In genomic region chr2:159712194-159712928, GRCh38 we compare ENCODE assay signal across 8 cellular contexts. TPM values are rescaled to one million over a fixed set of nuclear protein-coding genes. Genes with fewer than 3 reads are reported as not detected.
DNase-seq lines count a peak whose midpoint lies in the region; ATAC-seq and TF ChIP-seq lines count a peak whose summit lies in the region.

Gene MARCHF7 (plus strand): TSS chr2:159712506. CDS start chr2:159729023, 16,517 bp downstream.

- H3K27ac Mint-ChIP-seq in activated CD4-positive, alpha-beta T cell treated with anti-CD3 and anti-CD28 coated beads for 36 hours, result peak within 1 kb of the TSS; percentile 100

- peaks cover 49% of the 10 kb centered on the region for H3K36me3 Mint-ChIP-seq in activated CD4-positive, alpha-beta T cell treated with anti-CD3 and anti-CD28 coated beads for 36 hours (ENCODE audit: low read depth)

- H3K36me3 ChIP-seq in BE2C, result peaks cover 13% of the 10 kb centered on the region

- H3K27ac ChIP-seq in cingulate gyrus (ENCODE audit: low read depth, low read length), result peak within 1 kb of the TSS; percentile 92
- H3K27ac ChIP-seq in layer of hippocampus (ENCODE audit: low read depth, low read length), result peak within 1 kb of the TSS; percentile 94

- no peaks in the 10 kb centered on the region for H3K9me3 Mint-ChIP-seq in activated CD4-positive, alpha-beta T cell treated with anti-CD3 and anti-CD28 coated beads for 36 hours (ENCODE audit: low read depth)

- peaks cover 42% of the 10 kb centered on the region for H3K4me1 Mint-ChIP-seq in activated CD4-positive, alpha-beta T cell treated with anti-CD3 and anti-CD28 coated beads for 36 hours

- peak within 1 kb of the TSS; percentile 83 for H3K4me3 ChIP-seq in BE2C (ENCODE audit: low read depth, low read length)

- peak within 1 kb of the TSS; percentile 98 for H3K4me3 Mint-ChIP-seq in activated CD4-positive, alpha-beta T cell treated with anti-CD3 and anti-CD28 coated beads for 36 hours

- peak; percentile 49 for TF ChIP-seq CTCF in BE2C (IDR thresholded peaks at IDR 0.05; ENCODE audit: low read depth, low read length)

- H3K27me3 ChIP-seq in BE2C (no peaks in the 10 kb centered on the region), layer of hippocampus (ENCODE audit: control insufficient read depth, insufficient read depth, low read length) (no peaks in the 10 kb centered on the region)

- H3K27me3 Mint-ChIP-seq in activated CD4-positive, alpha-beta T cell treated with anti-CD3 and anti-CD28 coated beads for 36 hours, result no peaks in the 10 kb centered on the region

- no peaks in the 10 kb centered on the region for H3K9me3 ChIP-seq in BE2C

- ATAC-seq in HG03442 (IDR thresholded peaks at IDR 0.05; ENCODE audit: unreplicated experiment), result peak; percentile 93
- peak; percentile 96 for ATAC-seq in activated CD4-positive, alpha-beta T cell treated with anti-CD3 and anti-CD28 coated beads for 36 hours

- intact Hi-C loops in activated CD4-positive, alpha-beta T cell treated with anti-CD3 and anti-CD28 coated beads for 36 hours (cut with DNase I, micrococcal nuclease), result loop anchor here (1.0 to 10.0 kb wide), 17 partner anchors 44 to 1448 kb away; partner anchors contain the start of genes WDSUB1 (in 2 of the 2), BAZ2B (in 1 of the 2), CCDC148 (in 1 of the 2) and LY75 (in 1 of the 2)

- POLR2A ChIA-PET in activated CD4-positive, alpha-beta T cell treated with anti-CD3 and anti-CD28 coated beads for 36 hours (lab: Charles Lee), result interaction anchor here (0.7 to 0.9 kb wide), 3 partner anchors 43 to 425 kb away, joined by 3 to 5 read pairs (median 3); no protein-coding TSS in a partner anchor

- DNase-seq in BE2C (peak; percentile 94), GM19238 (ENCODE audit: insufficient read length, low spot score) (peak; percentile 93), NCI-H510A treated with DMSO at 0.1 percent for 48 hours (lab: John Stamatoyannopoulos, UW) (peak; percentile 89)
- peak; percentile 98 for DNase-seq in activated CD4-positive, alpha-beta T cell treated with anti-CD3 and anti-CD28 coated beads for 36 hours
- DNase-seq in stimulated activated CD4-positive, alpha-beta T cell treated with anti-CD3 and anti-CD28 coated beads, Interleukin-1b, Interleukin-23, amount 100 ng/mL, for 4 hours (ENCODE audit: low read depth in 2 of 2), result peak; percentile 95 to 96

- no peaks in the 10 kb centered on the region; the same call in 1 of the 2 replicates for H3K4me1 ChIP-seq in BE2C

- CTCF ChIA-PET in activated CD4-positive, alpha-beta T cell treated with anti-CD3 and anti-CD28 coated beads for 36 hours (lab: Charles Lee), result interaction anchor here (0.6 to 1.2 kb wide), 6 partner anchors 11 to 823 kb away, joined by 3 to 4 read pairs (median 4); no protein-coding TSS in a partner anchor

RNA-seq across cellular contexts. Expression of gene MARCHF7, which starts in this region (rescaled TPM):
- polyA plus RNA-seq in BE2C (2012; ENCODE audit: insufficient read depth, insufficient read length, low read depth), result 31.0 TPM
- total RNA-seq in activated CD4-positive, alpha-beta T cell treated with anti-CD3 and anti-CD28 coated beads for 36 hours, result 10 to 100 TPM; 78.3 to 83.1 TPM

Comparison
In these comparisons a context has a peak if more than half of its experiments do, and no peak if none do; other contexts are left out.
1. Peak in every context shown above with its lines: DNase-seq, ATAC-seq, H3K4me3 ChIP-seq and H3K27ac ChIP-seq.